22 cellular contexts compared by ENCODE assay signal in the genomic region with DNA sequence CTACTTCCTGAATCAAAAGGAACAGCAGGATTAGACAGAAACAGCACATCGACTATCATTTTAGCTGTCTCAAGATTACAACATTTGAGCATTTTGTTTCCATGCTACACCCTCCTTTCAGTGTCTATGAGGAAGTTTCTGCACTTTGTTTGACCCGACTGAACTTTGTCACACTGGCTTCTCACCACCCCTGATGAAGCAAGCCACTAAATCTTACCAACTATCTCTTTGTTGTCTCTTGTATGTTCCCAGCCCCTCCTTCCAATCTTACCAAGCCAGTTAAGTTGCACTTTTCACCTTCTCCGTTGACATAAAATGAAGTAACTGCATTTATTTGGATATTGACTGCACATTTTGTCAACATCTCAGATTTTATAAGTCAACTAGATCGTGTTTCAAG.
DNase-seq lines count a peak whose midpoint lies in the region; ATAC-seq, FAIRE-seq and TF ChIP-seq lines count a peak whose summit lies in the region.
"Had no signal": no experiment of that assay in that cellular context is flagged by ENCODE, and none has a peak within 500 bp of the region (broad histone marks: within the 10 kb centered on the region; RNA-seq: fewer than 3 reads in every experiment).

No MANE protein-coding gene starts in this region.

- 2% methylated on average over 4 of the region's 4 CpGs for WGBS in K562 (ENCODE audit: insufficient coverage, low coverage, missing lambda C conversion rate)

- H4K20me1 ChIP-seq in K562 (replicated peaks; ENCODE audit: control insufficient read depth, insufficient read depth, low read length), result no peaks in the 10 kb centered on the region

- no peaks in the 10 kb centered on the region for H3K36me3 Mint-ChIP-seq in stimulated activated naive B cell treated with anti-CD40 and anti-IgM and Interleukin-4, amounts not matched to agents 10 μg/mL and 1 μg/mL and 100 μg/mL, for 72 hours
- H3K36me3 Mint-ChIP-seq in immature natural killer cell, result no peaks in the 10 kb centered on the region
- H3K36me3 Mint-ChIP-seq: naive thymus-derived CD8-positive, alpha-beta T cell; stimulated activated effector memory CD8-positive, alpha-beta T cell treated with anti-CD3 and anti-CD28 coated beads, Interleukin-12 subunit alpha, Interleukin-12 subunit beta, amount 100 ng/mL, for 72 hours had no signal

- intact Hi-C loops in K562 (cut with micrococcal nuclease) (no loop called here), mucosa of descending colon (cut with DNase I, micrococcal nuclease) (no loop called here)

- CTCF ChIA-PET in K562 (lab: Yijun Ruan, JAX; ENCODE audit: low intra/inter-chr PET ratio), result no interaction called here

- H3K4me3 Mint-ChIP-seq in stimulated activated naive B cell treated with anti-CD40 and anti-IgM and Interleukin-4, amounts not matched to agents 10 μg/mL and 1 μg/mL and 100 μg/mL, for 72 hours, result no peak overlapping the region
- H3K4me3 Mint-ChIP-seq in immature natural killer cell, result no peak overlapping the region
- H3K4me3 Mint-ChIP-seq: naive thymus-derived CD8-positive, alpha-beta T cell; stimulated activated effector memory CD8-positive, alpha-beta T cell treated with anti-CD3 and anti-CD28 coated beads, Interleukin-12 subunit alpha, Interleukin-12 subunit beta, amount 100 ng/mL, for 72 hours had no signal

- FAIRE-seq in K562 (lab: Jason Lieb, UNC), result no peak
- FAIRE-seq: TTC549 had no signal

- peaks cover 2 to 26% of the 10 kb centered on the region in 2 donors for H3K4me1 Mint-ChIP-seq in stimulated activated naive B cell treated with anti-CD40 and anti-IgM and Interleukin-4, amounts not matched to agents 10 μg/mL and 1 μg/mL and 100 μg/mL, for 72 hours
- no peaks in the 10 kb centered on the region for H3K4me1 Mint-ChIP-seq in immature natural killer cell
- H3K4me1 Mint-ChIP-seq: stimulated activated effector memory CD8-positive, alpha-beta T cell treated with anti-CD3 and anti-CD28 coated beads, Interleukin-12 subunit alpha, Interleukin-12 subunit beta, amount 100 ng/mL, for 72 hours had no signal

- H3K4me3 ChIP-seq in NB4 (ENCODE audit: low read depth, low read length) (no peak overlapping the region), K562 (no peak overlapping the region), mucosa of descending colon (no peak overlapping the region)
- H3K4me3 ChIP-seq: heart right ventricle had no signal

- no peak overlapping the region for H3K27ac Mint-ChIP-seq in stimulated activated naive B cell treated with anti-CD40 and anti-IgM and Interleukin-4, amounts not matched to agents 10 μg/mL and 1 μg/mL and 100 μg/mL, for 72 hours
- H3K27ac Mint-ChIP-seq in immature natural killer cell, result no peak overlapping the region
- H3K27ac Mint-ChIP-seq: naive thymus-derived CD8-positive, alpha-beta T cell; stimulated activated effector memory CD8-positive, alpha-beta T cell treated with anti-CD3 and anti-CD28 coated beads, Interleukin-12 subunit alpha, Interleukin-12 subunit beta, amount 100 ng/mL, for 72 hours had no signal

- no peaks in the 10 kb centered on the region for H3K9me1 ChIP-seq in K562 (ENCODE audit: control insufficient read depth, insufficient read depth, low read length)

- no peak for TF ChIP-seq RAD21 in K562 (CRISPR knock-in tag; conservative IDR thresholded peaks at IDR 0.05 in 1 of 2, IDR thresholded peaks at IDR 0.05 in 1 of 2)

- H3K27ac ChIP-seq in K562 (ENCODE audit: extremely low read depth, low read depth, low read length), result no peak overlapping the region
- H3K27ac ChIP-seq: heart right ventricle, KMS-11 had no signal

- DNase-seq in CD1c-positive myeloid dendritic cell (ENCODE audit: extremely low spot score), result peak; percentile 61
- DNase-seq in NB4 (ENCODE audit: low read depth), result peak; percentile 37
- no peak for DNase-seq in K562 (ENCODE audit: extremely low read depth in 1 of 4, low spot score in 3 of 4)
- peak in 1 of 3 donors; percentile 71 for DNase-seq in mucosa of descending colon
- DNase-seq in stimulated activated naive B cell treated with anti-CD40 and anti-IgM and Interleukin-4, amounts not matched to agents 10 μg/mL and 1 μg/mL and 100 μg/mL, for 72 hours, result no peak
- no peak for DNase-seq in immature natural killer cell
- no peak for DNase-seq in GM10266 (ENCODE audit: extremely low spot score)
- no peak for DNase-seq in NCI-H1694 treated with DMSO at 0.1 percent for 48 hours (lab: John Stamatoyannopoulos, UW)
- DNase-seq: activated CD8-positive, alpha-beta memory T cell treated with anti-CD3 and anti-CD28 coated beads for 24 hours; activated effector memory CD4-positive, alpha-beta T cell treated with anti-CD3 and anti-CD28 coated beads, Interleukin-2, amount 50 U/mL, for 16 hours; aorta; GOT3; heart right ventricle; kidney glomerular epithelial cell; naive thymus-derived CD8-positive, alpha-beta T cell; NCI-H2029 treated with DMSO at 0.1 percent for 48 hours; NCI-H82; SHP77 treated with DMSO at 0.1 percent for 48 hours; stimulated activated CD4-positive, alpha-beta T cell treated with anti-CD3 and anti-CD28 coated beads, Interleukin-4, amount 100 ng/mL, for 4 hours had no signal

- no TSS peak for BruUV-seq in K562 (replicated peaks; lab: Mats Ljungman, UMichigan)

- in situ Hi-C loops in K562 (cut with MboI), result no loop called here

- ATAC-seq in K562 (no peak), mucosa of descending colon (peak; percentile 91)
- no peak for ATAC-seq in stimulated activated naive B cell treated with anti-CD40 and anti-IgM and Interleukin-4, amounts not matched to agents 10 μg/mL and 1 μg/mL and 100 μg/mL, for 72 hours (replicated peaks)
- ATAC-seq: naive thymus-derived CD8-positive, alpha-beta T cell; stimulated activated effector memory CD8-positive, alpha-beta T cell treated with anti-CD3 and anti-CD28 coated beads, Interleukin-12 subunit alpha, Interleukin-12 subunit beta, amount 100 ng/mL, for 72 hours had no signal

- no peak for TF ChIP-seq EP300 in K562 (IDR thresholded peaks at IDR 0.05; ENCODE audit: low read length)

- H3K9ac ChIP-seq in K562 (ENCODE audit: insufficient read depth in 1 of 2, low read depth in 2 of 2, low read length in 2 of 2), result no peak overlapping the region
- H3K9ac ChIP-seq: KMS-11 had no signal

- no peaks in the 10 kb centered on the region for H3K36me3 ChIP-seq in K562 (ENCODE audit: control insufficient read depth, insufficient read depth, low read length)
- H3K36me3 ChIP-seq in mucosa of descending colon (ENCODE audit: low read depth), result no peaks in the 10 kb centered on the region
- H3K36me3 ChIP-seq: heart right ventricle had no signal

- H3K4me2 ChIP-seq in K562 (ENCODE audit: insufficient read depth, low read length), result no peak overlapping the region
- H3K4me2 ChIP-seq: KMS-11 had no signal

- H3K79me2 ChIP-seq in K562 (ENCODE audit: control insufficient read depth, insufficient read depth, low read length), result no peaks in the 10 kb centered on the region

- H3K4me1 ChIP-seq in K562 (replicated peaks in 1 of 2; ENCODE audit: control insufficient read depth in 2 of 2, insufficient read depth in 2 of 2, low read length in 2 of 2) (no peaks in the 10 kb centered on the region), mucosa of descending colon (ENCODE audit: low read depth) (peaks cover 16% of the 10 kb centered on the region)

- no peaks in the 10 kb centered on the region for H3K27me3 ChIP-seq in K562 (ENCODE audit: control insufficient read depth in 2 of 2, insufficient read depth in 2 of 2, low read length in 2 of 2)
- H3K27me3 ChIP-seq: heart right ventricle had no signal

- no peak overlapping the region for H2AFZ ChIP-seq in K562 (ENCODE audit: low read depth, low read length)

- TF ChIP-seq POLR2A in NB4 (IDR thresholded peaks at IDR 0.05; ENCODE audit: extremely low read depth, insufficient read length) (no peak), K562 (conservative IDR thresholded peaks at IDR 0.05) (no peak)

- TF ChIP-seq CTCF in NB4 (IDR thresholded peaks at IDR 0.05; ENCODE audit: low read depth, low read length) (no peak), K562 (IDR thresholded peaks at IDR 0.05 in 2 of 3, conservative IDR thresholded peaks at IDR 0.05 in 1 of 3; ENCODE audit: insufficient read depth in 2 of 3, low read depth in 1 of 3, low read length in 3 of 3) (no peak), mucosa of descending colon (IDR thresholded peaks at IDR 0.05) (no peak), GM10266 (IDR thresholded peaks at IDR 0.05; ENCODE audit: control insufficient read depth, insufficient read depth, low read depth, missing control alignments) (no peak)

- H3K9me3 ChIP-seq in K562 (replicated peaks; ENCODE audit: control insufficient read depth, insufficient read depth, low read depth, low read length), result no peaks in the 10 kb centered on the region
- no peaks in the 10 kb centered on the region for H3K9me3 ChIP-seq in mucosa of descending colon
- H3K9me3 ChIP-seq: heart right ventricle had no signal

- POLR2A ChIA-PET in K562 (lab: Yijun Ruan, JAX), result interaction anchor here (0.7 kb wide), 1 partner anchor 13 kb away, joined by 4 read pairs; no protein-coding TSS in a partner anchor

- peaks cover 0 to 4% of the 10 kb centered on the region in 2 donors for H3K27me3 Mint-ChIP-seq in stimulated activated naive B cell treated with anti-CD40 and anti-IgM and Interleukin-4, amounts not matched to agents 10 μg/mL and 1 μg/mL and 100 μg/mL, for 72 hours
- peaks cover 0 to 2% (median 0%) of the 10 kb centered on the region in 3 donors for H3K27me3 Mint-ChIP-seq in immature natural killer cell (ENCODE audit: low read depth in 3 of 3)

- H3K9me3 Mint-ChIP-seq in stimulated activated naive B cell treated with anti-CD40 and anti-IgM and Interleukin-4, amounts not matched to agents 10 μg/mL and 1 μg/mL and 100 μg/mL, for 72 hours, result no peaks in the 10 kb centered on the region
- H3K9me3 Mint-ChIP-seq in immature natural killer cell, result peaks cover 0 to 9% (median 3%) of the 10 kb centered on the region in 6 donors

Comparison
In these comparisons a context has a peak if more than half of its experiments do, and no peak if none do; other contexts are left out.
1. DNase-seq: peak in CD1c-positive myeloid dendritic cell (single experiment) and NB4 (single experiment); none in K562 (0 of 4), stimulated activated naive B cell treated with anti-CD40 and anti-IgM and Interleukin-4, amounts not matched to agents 10 μg/mL and 1 μg/mL and 100 μg/mL, for 72 hours (single experiment), immature natural killer cell (0 of 3), GM10266 (single experiment) and NCI-H1694 treated with DMSO at 0.1 percent for 48 hours (single experiment).